In genomic region chr1:65002508-65003315, GRCh38 we compare ENCODE assay signal across 8 cellular contexts. TPM values are rescaled to one million over a fixed set of nuclear protein-coding genes. Genes with fewer than 3 reads are reported as not detected.
A peak's percentile ranks its signal among the peaks of the same experiment; 100 is the strongest.
DNase-seq lines count a peak whose midpoint lies in the region; ATAC-seq and TF ChIP-seq lines count a peak whose summit lies in the region.

No MANE protein-coding gene starts in this region.

- H3K36me3 ChIP-seq in OCI-LY3 (replicated peaks; ENCODE audit: low read depth, low read length), result no peaks in the 10 kb centered on the region

- no peaks in the 10 kb centered on the region for H3K9me3 ChIP-seq in OCI-LY3 (ENCODE audit: insufficient read depth, low read length)

- peak overlapping the region; percentile 82 for H3K4me3 ChIP-seq in OCI-LY3 (ENCODE audit: low read length)
- H3K4me3 ChIP-seq in fibroblast of villous mesenchyme (ENCODE audit: low read depth, low read length), result peak overlapping the region; percentile 72

- H2AFZ ChIP-seq in OCI-LY3 (ENCODE audit: low read depth, low read length), result peak overlapping the region; percentile 36; the same call in 1 of the 2 replicates

- H3K27ac Mint-ChIP-seq in nephron progenitor cell, result no peak overlapping the region

- peaks cover 24% of the 10 kb centered on the region for H3K27me3 ChIP-seq in OCI-LY3 (ENCODE audit: low read depth, low read length)

- peaks cover 77% of the 10 kb centered on the region for H3K27me3 Mint-ChIP-seq in nephron progenitor cell (ENCODE audit: low read depth, poor library complexity)

- no peaks in the 10 kb centered on the region for H4K20me1 ChIP-seq in OCI-LY3 (ENCODE audit: insufficient read depth, low read length)

- peak overlapping the region; percentile 54 for H3K9ac ChIP-seq in OCI-LY3 (ENCODE audit: low read length)

- ATAC-seq in GM18519 (IDR thresholded peaks at IDR 0.05; ENCODE audit: low FRiP score, unreplicated experiment) (peak; percentile 63), HG02981 (IDR thresholded peaks at IDR 0.05; ENCODE audit: unreplicated experiment) (peak; percentile 88)

- H3K9me3 Mint-ChIP-seq in nephron progenitor cell, result peaks cover 34% of the 10 kb centered on the region

- peaks cover 24% of the 10 kb centered on the region; the same call in 1 of the 2 replicates for H3K4me1 ChIP-seq in OCI-LY3 (ENCODE audit: low read length)

- peak; percentile 76 for DNase-seq in activated gamma-delta T cell (lab: John Stamatoyannopoulos, UW)
- peak; percentile 87 for DNase-seq in fibroblast of villous mesenchyme (ENCODE audit: low read depth)
- peak; percentile 76 for DNase-seq in nephron progenitor cell
- DNase-seq in stimulated activated naive CD4-positive, alpha-beta T cell treated with Interleukin-2 at 50 U/mL for 16 hours (lab: John Stamatoyannopoulos, UW), result peak; percentile 58
- no peak for DNase-seq in SHP77 (lab: John Stamatoyannopoulos, UW)

- no peak for TF ChIP-seq CTCF in OCI-LY3 (IDR thresholded peaks at IDR 0.05; ENCODE audit: low read depth, low read length)
- no peak for TF ChIP-seq CTCF in fibroblast of villous mesenchyme (IDR thresholded peaks at IDR 0.05; ENCODE audit: insufficient read depth, low read depth, low read length)
- TF ChIP-seq CTCF in nephron progenitor cell (IDR thresholded peaks at IDR 0.05), result no peak

- H3K4me2 ChIP-seq in OCI-LY3 (ENCODE audit: low read length), result peak overlapping the region; percentile 100

- H3K36me3 Mint-ChIP-seq in nephron progenitor cell (ENCODE audit: low read depth), result peaks cover 20% of the 10 kb centered on the region

- H3K79me2 ChIP-seq in OCI-LY3 (ENCODE audit: low read length), result no peaks in the 10 kb centered on the region

- H3K4me1 Mint-ChIP-seq in nephron progenitor cell, result peaks cover 11% of the 10 kb centered on the region

- H3K4me3 Mint-ChIP-seq in nephron progenitor cell, result peak overlapping the region; percentile 75

- H3K27ac ChIP-seq in OCI-LY3 (ENCODE audit: low read length), result no peak overlapping the region

RNA-seq across cellular contexts. Expression of gene JAK1, which starts 36.4 kb away (rescaled TPM):
- total RNA-seq in fibroblast of villous mesenchyme, result 125 and 152 TPM in 2 replicates

Comparison
In these comparisons a context has a peak if more than half of its experiments do, and no peak if none do; other contexts are left out.
1. DNase-seq: peak in activated gamma-delta T cell (single experiment), fibroblast of villous mesenchyme (single experiment), nephron progenitor cell (single experiment) and stimulated activated naive CD4-positive, alpha-beta T cell treated with Interleukin-2 at 50 U/mL for 16 hours (single experiment); none in SHP77 (0 of 2).